In genomic region chr7:134042307-134042706, GRCh38 we compare ENCODE assay signal across 27 cellular contexts.
"Had no signal": no experiment of that assay in that cellular context is flagged by ENCODE, and none has a peak within 500 bp of the region (broad histone marks: within the 10 kb centered on the region; RNA-seq: fewer than 3 reads in every experiment).

No MANE protein-coding gene starts in this region.

- H3K4me3 Mint-ChIP-seq: activated naive CD8-positive, alpha-beta T cell; activated T-cell treated with anti-CD3 and anti-CD28 coated beads, Interleukin-2, amount 50 U/mL, for 4 hours; dendritic cell treated with granulocyte-macrophage colony-stimulating factor and Interleukin-4, amounts not matched to agents 40 ng/mL and 50 ng/mL, for 4 days; mesothelial cell of epicardium; natural killer cell; T-helper 2 cell treated with Interferon-gamma antibody and Interleukin-4, amounts not matched to agents 5 μg/mL and 100 μg/mL, for 36 hours had no signal

- H3K4me1 ChIP-seq: adrenal gland, ascending aorta, gastroesophageal sphincter, heart left ventricle, testis, uterus had no signal

- H3K27me3 Mint-ChIP-seq: activated naive CD8-positive, alpha-beta T cell; dendritic cell treated with granulocyte-macrophage colony-stimulating factor and Interleukin-4, amounts not matched to agents 40 ng/mL and 50 ng/mL, for 4 days; progenitor cell of endocrine pancreas had no signal

- H3K27ac Mint-ChIP-seq: activated naive CD8-positive, alpha-beta T cell; activated T-helper 2 cell treated with anti-CD3 and anti-CD28 coated beads, Interferon-gamma antibody, Interleukin-2, Interleukin-4, amounts not matched to agents 10 μg/mL and 5 μg/mL and 100 μg/mL, durations not matched to agents 14 hours and 24 hours and 36 hours; dendritic cell treated with granulocyte-macrophage colony-stimulating factor and Interleukin-4, amounts not matched to agents 40 ng/mL and 50 ng/mL, for 4 days; mesothelial cell of epicardium; natural killer cell; progenitor cell of endocrine pancreas; T-helper 2 cell treated with Interferon-gamma antibody and Interleukin-4, amounts not matched to agents 5 μg/mL and 100 μg/mL, for 36 hours had no signal

- H3K36me3 ChIP-seq: adrenal gland, ascending aorta, brain microvascular endothelial cell, heart left ventricle, uterus had no signal

- H3K27me3 ChIP-seq: adrenal gland, ascending aorta, brain microvascular endothelial cell, gastroesophageal sphincter, heart left ventricle, spleen, testis, uterus had no signal

- H3K9me3 ChIP-seq: adrenal gland, ascending aorta, gastroesophageal sphincter, heart left ventricle, testis, uterus had no signal

- H3K27ac ChIP-seq: adrenal gland, ascending aorta, brain microvascular endothelial cell, gastroesophageal sphincter, heart left ventricle, spleen, testis, uterus had no signal

- ATAC-seq: activated T-cell treated with anti-CD3 and anti-CD28 coated beads, Interleukin-2, amount 50 U/mL, for 4 hours; esophagus mucosa; gastroesophageal sphincter; left colon; natural killer cell had no signal

- H3K4me1 Mint-ChIP-seq: mesothelial cell of epicardium, natural killer cell had no signal

- H3K36me3 Mint-ChIP-seq: mesothelial cell of epicardium, natural killer cell had no signal

- H3K4me3 ChIP-seq: adrenal gland, ascending aorta, gastroesophageal sphincter, heart left ventricle, spleen, testis, uterus had no signal

- H3K9me3 Mint-ChIP-seq: activated T-cell treated with anti-CD3 and anti-CD28 coated beads, Interleukin-2, amount 50 U/mL, for 4 hours; activated T-helper 2 cell treated with anti-CD3 and anti-CD28 coated beads, Interferon-gamma antibody, Interleukin-2, Interleukin-4, amounts not matched to agents 10 μg/mL and 5 μg/mL and 100 μg/mL, durations not matched to agents 14 hours and 24 hours and 36 hours; dendritic cell treated with granulocyte-macrophage colony-stimulating factor and Interleukin-4, amounts not matched to agents 40 ng/mL and 50 ng/mL, for 4 days; natural killer cell had no signal

- DNase-seq: activated CD8-positive, alpha-beta memory T cell treated with anti-CD3 and anti-CD28 coated beads for 24 hours; activated CD8-positive, alpha-beta memory T cell treated with anti-CD3 and anti-CD28 coated beads, Interleukin-2, amount 50 U/mL, for 4 hours; activated naive CD4-positive, alpha-beta T cell; activated T-cell treated with anti-CD3 and anti-CD28 coated beads, Interleukin-2, amount 50 U/mL, for 4 hours; brain microvascular endothelial cell; caudate nucleus; effector memory CD4-positive, alpha-beta T cell; heart left ventricle; left colon; mammary epithelial cell; natural killer cell; spleen; stimulated activated CD4-positive, alpha-beta T cell treated with anti-CD3 and anti-CD28 coated beads, Interleukin-4, amount 100 ng/mL, for 1 hour; stimulated activated naive CD4-positive, alpha-beta T cell; testis; trophoblast cell; uterus had no signal
